In the genomic region with DNA sequence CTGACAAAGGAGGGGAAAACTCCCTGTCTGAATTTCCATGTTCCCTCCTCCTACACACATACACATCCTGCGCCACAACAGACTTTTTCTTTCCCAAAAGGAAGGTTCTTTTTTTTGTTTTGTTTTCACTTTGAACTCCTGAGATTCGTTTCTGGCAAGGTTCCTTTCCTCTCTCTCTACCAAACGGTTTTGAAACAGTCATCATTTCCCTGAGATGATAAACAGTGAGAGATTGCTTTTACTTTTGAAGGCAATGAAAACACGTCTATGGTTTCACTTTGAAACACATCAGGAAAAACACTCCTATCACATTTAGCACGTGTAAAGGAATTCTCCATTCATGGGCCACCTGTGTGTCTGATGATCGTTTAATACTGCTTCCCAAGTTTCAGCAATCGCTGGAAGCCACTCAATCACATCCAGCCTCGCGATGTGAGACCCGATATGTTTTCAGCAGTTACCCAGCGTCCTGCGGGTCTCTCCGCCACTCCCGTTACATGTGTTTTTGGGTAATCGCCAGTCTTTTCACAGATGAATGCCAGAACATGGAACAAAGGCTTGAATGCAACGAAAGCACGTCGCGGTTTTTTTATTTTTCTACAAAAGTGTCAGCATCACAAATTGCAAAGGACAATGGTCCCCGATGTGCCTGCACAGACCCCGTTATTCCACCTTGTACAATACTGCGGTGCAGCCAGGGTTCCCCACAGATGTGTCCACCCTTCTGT, we compare ENCODE assay signal across 1 cellular context.
TF ChIP-seq lines count a peak whose summit lies in the region.

No MANE protein-coding gene starts in this region.

TF ChIP-seq in WTC11, 78 proteins besides CTCF, POLR2A, EP300 and RAD21 (continued from another document):
- no peak for TF ChIP-seq CBFB (CRISPR knock-in tag; IDR thresholded peaks at IDR 0.05; ENCODE audit: low read depth)
- TF ChIP-seq, protein P1, sequence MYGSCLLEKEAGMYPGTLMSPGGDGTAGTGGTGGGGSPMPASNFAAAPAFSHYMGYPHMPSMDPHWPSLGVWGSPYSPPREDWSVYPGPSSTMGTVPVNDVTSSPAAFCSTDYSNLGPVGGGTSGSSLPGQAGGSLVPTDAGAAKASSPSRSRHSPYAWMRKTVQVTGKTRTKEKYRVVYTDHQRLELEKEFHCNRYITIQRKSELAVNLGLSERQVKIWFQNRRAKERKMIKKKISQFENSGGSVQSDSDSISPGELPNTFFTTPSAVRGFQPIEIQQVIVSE (CRISPR knock-in tag; IDR thresholded peaks at IDR 0.05; ENCODE audit: borderline replicate concordance): no peak
